7 cellular contexts compared by ENCODE assay signal in genomic region chr3:188179006-188179966, GRCh38. TPM values are rescaled to one million over a fixed set of nuclear protein-coding genes. Genes with fewer than 3 reads are reported as not detected.
A peak's percentile ranks its signal among the peaks of the same experiment; 100 is the strongest.
DNase-seq lines count a peak whose midpoint lies in the region; ATAC-seq and TF ChIP-seq lines count a peak whose summit lies in the region.

No MANE protein-coding gene starts in this region.

- H3K27me3 ChIP-seq in iPS-15b (ENCODE audit: control insufficient read depth, insufficient read depth, low read length) (no peaks in the 10 kb centered on the region), subcutaneous abdominal adipose tissue (ENCODE audit: control insufficient read depth in 5 of 5, insufficient read depth in 4 of 5, low read length in 5 of 5) (no peaks in the 10 kb centered on the region)

- H3K4me1 Mint-ChIP-seq in HFFc6 (ENCODE audit: low read depth), result peaks cover 62% of the 10 kb centered on the region
- H3K4me1 Mint-ChIP-seq in activated T-helper 1 cell treated with anti-CD3 and anti-CD28 coated beads, Interleukin-12 subunit alpha, Interleukin-12 subunit beta, Interleukin-2, Interleukin-4 antibody, amounts not matched to agents 30 ng/mL and 10 ng/mL and 1 ng/mL, durations not matched to agents 14 hours and 24 hours and 36 hours (ENCODE audit: low read depth), result peaks cover 53% of the 10 kb centered on the region

- H3K4me1 ChIP-seq in iPS-15b (ENCODE audit: control insufficient read depth, insufficient read depth, low read length) (no peaks in the 10 kb centered on the region), subcutaneous abdominal adipose tissue (ENCODE audit: control insufficient read depth in 5 of 5, insufficient read depth in 5 of 5, low read length in 5 of 5) (peaks cover 0 to 19% (median 17%) of the 10 kb centered on the region in 5 donors)

- TF ChIP-seq CTCF in HFFc6 (IDR thresholded peaks at IDR 0.05), result no peak

- ATAC-seq in HG02885 (IDR thresholded peaks at IDR 0.05; ENCODE audit: poor library complexity, unreplicated experiment), result no peak

- peaks cover 25% of the 10 kb centered on the region for H3K36me3 Mint-ChIP-seq in HFFc6 (ENCODE audit: low read depth)
- peaks cover 40% of the 10 kb centered on the region for H3K36me3 Mint-ChIP-seq in activated T-helper 1 cell treated with anti-CD3 and anti-CD28 coated beads, Interleukin-12 subunit alpha, Interleukin-12 subunit beta, Interleukin-2, Interleukin-4 antibody, amounts not matched to agents 30 ng/mL and 10 ng/mL and 1 ng/mL, durations not matched to agents 14 hours and 24 hours and 36 hours (ENCODE audit: low read depth)

- peaks cover 7% of the 10 kb centered on the region; the same call in 1 of the 2 replicates for H3K27me3 Mint-ChIP-seq in HFFc6 (ENCODE audit: insufficient read depth)
- H3K27me3 Mint-ChIP-seq in activated T-helper 1 cell treated with anti-CD3 and anti-CD28 coated beads, Interleukin-12 subunit alpha, Interleukin-12 subunit beta, Interleukin-2, Interleukin-4 antibody, amounts not matched to agents 30 ng/mL and 10 ng/mL and 1 ng/mL, durations not matched to agents 14 hours and 24 hours and 36 hours (ENCODE audit: insufficient read depth), result no peaks in the 10 kb centered on the region

- no peaks in the 10 kb centered on the region for H3K9me3 Mint-ChIP-seq in HFFc6
- no peaks in the 10 kb centered on the region for H3K9me3 Mint-ChIP-seq in activated T-helper 1 cell treated with anti-CD3 and anti-CD28 coated beads, Interleukin-12 subunit alpha, Interleukin-12 subunit beta, Interleukin-2, Interleukin-4 antibody, amounts not matched to agents 30 ng/mL and 10 ng/mL and 1 ng/mL, durations not matched to agents 14 hours and 24 hours and 36 hours

- H3K36me3 ChIP-seq in iPS-15b (ENCODE audit: control insufficient read depth, insufficient read depth, low read length), result peaks cover 2% of the 10 kb centered on the region
- peaks cover 3 to 14% (median 3%) of the 10 kb centered on the region in 5 donors for H3K36me3 ChIP-seq in subcutaneous abdominal adipose tissue (ENCODE audit: control insufficient read depth in 5 of 5, insufficient read depth in 5 of 5, low read length in 5 of 5)

- intact Hi-C loops in activated T-helper 1 cell treated with anti-CD3 and anti-CD28 coated beads, Interleukin-12 subunit alpha, Interleukin-12 subunit beta, Interleukin-2, Interleukin-4 antibody, amounts not matched to agents 30 ng/mL and 10 ng/mL and 1 ng/mL, durations not matched to agents 14 hours and 24 hours and 36 hours (cut with micrococcal nuclease), result no loop called here

- H3K4me3 Mint-ChIP-seq in HFFc6, result peak overlapping the region; percentile 65
- no peak overlapping the region for H3K4me3 Mint-ChIP-seq in activated T-helper 1 cell treated with anti-CD3 and anti-CD28 coated beads, Interleukin-12 subunit alpha, Interleukin-12 subunit beta, Interleukin-2, Interleukin-4 antibody, amounts not matched to agents 30 ng/mL and 10 ng/mL and 1 ng/mL, durations not matched to agents 14 hours and 24 hours and 36 hours

- H3K4me3 ChIP-seq in iPS-15b (ENCODE audit: low read depth, low read length) (no peak overlapping the region), subcutaneous abdominal adipose tissue (ENCODE audit: low read depth in 1 of 5, low read length in 5 of 5) (no peak overlapping the region)

- peak; percentile 72 for DNase-seq in HFFc6
- DNase-seq in activated T-helper 1 cell treated with anti-CD3 and anti-CD28 coated beads, Interleukin-12 subunit alpha, Interleukin-12 subunit beta, Interleukin-2, Interleukin-4 antibody, amounts not matched to agents 30 ng/mL and 10 ng/mL and 1 ng/mL, durations not matched to agents 14 hours and 24 hours and 36 hours (ENCODE audit: low spot score), result no peak
- DNase-seq in glomerular visceral epithelial cell (ENCODE audit: extremely low spot score), result no peak
- no peak for DNase-seq in epidermal melanocyte (ENCODE audit: insufficient read length, low spot score)

- H3K9ac ChIP-seq in iPS-15b (ENCODE audit: low read depth, low read length), result peak overlapping the region; percentile 60
- H3K9ac ChIP-seq in subcutaneous abdominal adipose tissue (ENCODE audit: low read length in 5 of 5), result peak overlapping the region in 1 of 5 donors; percentile 21

- H3K9me3 ChIP-seq in iPS-15b (ENCODE audit: control insufficient read depth, insufficient read depth, low read length), result no peaks in the 10 kb centered on the region
- no peaks in the 10 kb centered on the region for H3K9me3 ChIP-seq in subcutaneous abdominal adipose tissue (ENCODE audit: control insufficient read depth in 5 of 5, low read length in 5 of 5)

- H3K27ac ChIP-seq in subcutaneous abdominal adipose tissue (ENCODE audit: low read depth, low read length), result peak overlapping the region; percentile 55

- H3K27ac Mint-ChIP-seq in HFFc6, result peak overlapping the region; percentile 93
- H3K27ac Mint-ChIP-seq in activated T-helper 1 cell treated with anti-CD3 and anti-CD28 coated beads, Interleukin-12 subunit alpha, Interleukin-12 subunit beta, Interleukin-2, Interleukin-4 antibody, amounts not matched to agents 30 ng/mL and 10 ng/mL and 1 ng/mL, durations not matched to agents 14 hours and 24 hours and 36 hours, result peak overlapping the region; percentile 75

RNA-seq across cellular contexts. Expression of gene LPP, which starts 25.3 kb away (rescaled TPM):
- total RNA-seq in HFFc6 (2021; fragmentation: NEBNext Ultra II Directional; extraction: Animal tissue kit (Norgen Biotek cat#: 25700)), result 100 to 1,000 TPM in 4 of 6 experiments, 10 to 100 TPM in 2; 84.1 to 121 (median 102) TPM
- total RNA-seq in activated T-helper 1 cell treated with anti-CD3 and anti-CD28 coated beads, Interleukin-12 subunit alpha, Interleukin-12 subunit beta, Interleukin-2, Interleukin-4 antibody, amounts not matched to agents 30 ng/mL and 10 ng/mL and 1 ng/mL, durations not matched to agents 14 hours and 24 hours and 36 hours, result 38.2 and 46.4 TPM in 2 replicates
